9 cellular contexts compared by ENCODE assay signal in the genomic region with DNA sequence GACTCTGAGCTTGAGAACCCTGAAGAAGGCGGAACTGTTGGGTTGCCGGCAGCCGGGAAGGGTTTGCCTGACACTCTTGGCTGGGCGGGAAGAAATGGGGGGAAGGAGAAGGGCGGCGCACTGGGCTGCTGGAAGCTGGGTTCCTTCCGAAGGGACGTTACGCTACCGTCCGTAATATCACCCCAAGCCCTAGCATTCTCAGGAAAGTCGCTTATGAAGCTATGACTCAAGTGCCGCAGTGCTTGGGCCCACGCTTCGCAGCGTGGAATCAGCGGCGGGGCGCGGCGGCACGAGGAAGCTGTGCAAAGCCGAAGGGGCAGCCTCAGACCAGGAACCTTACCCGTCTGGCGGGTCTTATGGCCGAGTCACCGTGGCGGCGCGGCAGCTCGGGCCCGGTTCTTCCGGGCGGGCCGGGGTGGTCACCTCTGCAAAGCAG. TPM values are rescaled to one million over a fixed set of nuclear protein-coding genes. Genes with fewer than 3 reads are reported as not detected.
DNase-seq lines count a peak whose midpoint lies in the region; ATAC-seq, FAIRE-seq and TF ChIP-seq lines count a peak whose summit lies in the region.
"Had no signal": no experiment of that assay in that cellular context is flagged by ENCODE, and none has a peak within 500 bp of the region (broad histone marks: within the 10 kb centered on the region; RNA-seq: fewer than 3 reads in every experiment).

No MANE protein-coding gene starts in this region.

- peak overlapping the region; percentile 59; the same call in 1 of the 2 replicates for H3K9ac ChIP-seq in GM12878 (ENCODE audit: control insufficient read depth, insufficient read depth, low read length)
- H3K9ac ChIP-seq in iPS-20b (ENCODE audit: low read depth, low read length) = no peak overlapping the region

- peak overlapping the region; percentile 21 for H3K4me3 ChIP-seq in GM12865 (ENCODE audit: low read depth, low read length)
- H3K4me3 ChIP-seq in GM12878 = peak overlapping the region; percentile 38; the same call in 1 of the 2 replicates
- H3K4me3 ChIP-seq in iPS-20b (ENCODE audit: low read length) = peak overlapping the region; percentile 28; the same call in 1 of the 2 replicates
- H3K4me3 ChIP-seq in skin epidermis = peak overlapping the region; percentile 39 to 61 (median 57)

- CTCF ChIA-PET in GM12878 (lab: Yijun Ruan, JAX) = no interaction called here

- H2AFZ ChIP-seq in GM12878 (ENCODE audit: control insufficient read depth, low read depth, low read length) = peak overlapping the region; percentile 80

- TF ChIP-seq RAD21 in GM12878 (IDR thresholded peaks at IDR 0.05; ENCODE audit: insufficient read depth, low read depth, low read length) = no peak

- H3K4me1 ChIP-seq in GM12878 (ENCODE audit: control insufficient read depth, insufficient read depth, low read length) (peaks cover 4% of the 10 kb centered on the region; the same call in 1 of the 2 replicates), iPS-20b (ENCODE audit: insufficient read depth, low read length) (no peaks in the 10 kb centered on the region)

- no peaks in the 10 kb centered on the region for H3K36me3 ChIP-seq in GM12878 (ENCODE audit: control insufficient read depth in 2 of 2, insufficient read depth in 2 of 2, low read length in 1 of 2)
- H3K36me3 ChIP-seq in iPS-20b (ENCODE audit: insufficient read depth, low read depth, low read length) = no peaks in the 10 kb centered on the region

- DNase-seq in GM12865 (ENCODE audit: low read depth) (peak; percentile 35), T-helper 9 cell (peak; percentile 23), GM12878 (ENCODE audit: low read depth, low spot score) (no peak), epidermal melanocyte (ENCODE audit: insufficient read length, low spot score) (no peak), LoVo (ENCODE audit: low spot score) (no peak)

- no peaks in the 10 kb centered on the region for H3K79me2 ChIP-seq in GM12878 (ENCODE audit: control insufficient read depth, insufficient read depth, low read length)

- SMC1A ChIA-PET in GM12878 (lab: Charles Lee; ENCODE audit: uncharacterized antibody, unreplicated experiment) = interaction anchor here (0.6 to 1.0 kb wide), 3 partner anchors 25 to 187 kb away, joined by 3 read pairs; no protein-coding TSS in a partner anchor

- ATAC-seq in HG02870 (IDR thresholded peaks at IDR 0.05; ENCODE audit: unreplicated experiment) = peak; percentile 67
- ATAC-seq in GM12878 = peak; percentile 41

- POLR2A ChIA-PET in GM12878 (lab: Charles Lee) = no interaction called here

- WGBS in GM12878 (ENCODE audit: insufficient coverage, insufficient replicate concordance, low lambda C conversion rate, missing lambda C conversion rate) = under 1% methylated on average over 35 of the region's 35 CpGs

- FAIRE-seq in GM12878 (lab: Jason Lieb, UNC) = no peak

- H4K20me1 ChIP-seq in GM12878 (ENCODE audit: control insufficient read depth, insufficient read depth) = no peaks in the 10 kb centered on the region

- no peak for TF ChIP-seq EP300 in GM12878 (IDR thresholded peaks at IDR 0.05; ENCODE audit: borderline replicate concordance in 1 of 2, control insufficient read depth in 1 of 2, low read depth in 2 of 2, low read length in 2 of 2)

- TF ChIP-seq CTCF in GM12865 (IDR thresholded peaks at IDR 0.05; ENCODE audit: insufficient read depth, low read depth, low read length, missing control alignments) = no peak
- no peak for TF ChIP-seq CTCF in GM12878 (IDR thresholded peaks at IDR 0.05 in 2 of 3, conservative IDR thresholded peaks at IDR 0.05 in 1 of 3; ENCODE audit: control insufficient read depth in 2 of 3, extremely low read depth in 1 of 3, insufficient read depth in 1 of 3, low read depth in 3 of 3, low read length in 3 of 3)

- in situ Hi-C loops in GM12878 (cut with MboI) = no loop called here

- H3K9me3 ChIP-seq in GM12878 (replicated peaks; ENCODE audit: control insufficient read depth, insufficient read depth, low read length) (no peaks in the 10 kb centered on the region; the same call in 2 of the 3 replicates), iPS-20b (ENCODE audit: insufficient read depth, low read depth, low read length) (no peaks in the 10 kb centered on the region)

- TF ChIP-seq POLR2A in GM12878 (IDR thresholded peaks at IDR 0.05; ENCODE audit: low read depth, low read length) = peak; percentile 76

- H3K27ac ChIP-seq in GM12878 (ENCODE audit: control insufficient read depth, insufficient read depth) = no peak overlapping the region
- H3K27ac ChIP-seq in iPS-20b (ENCODE audit: low read length) = no peak overlapping the region
- H3K27ac ChIP-seq in skin epidermis = peak overlapping the region; percentile 46 to 97 (median 84)

- H3K4me2 ChIP-seq in GM12878 (ENCODE audit: control insufficient read depth, insufficient read depth) = peak overlapping the region; percentile 67

- intact Hi-C loops in GM12878 (cut with micrococcal nuclease; ENCODE audit: unreplicated experiment) = no loop called here

- no peaks in the 10 kb centered on the region for H3K27me3 ChIP-seq in GM12878 (replicated peaks in 1 of 2; ENCODE audit: control insufficient read depth in 2 of 2, insufficient read depth in 2 of 2, low read length in 1 of 2)
- no peaks in the 10 kb centered on the region for H3K27me3 ChIP-seq in iPS-20b (ENCODE audit: insufficient read depth, low read length)

- BruUV-seq in GM12878 (replicated peaks; lab: Mats Ljungman, UMichigan) = no TSS peak

- RAD21 ChIA-PET in GM12878 (lab: Charles Lee; ENCODE audit: unreplicated experiment) = no interaction called here

TF ChIP-seq in GM12878, 131 proteins besides CTCF, POLR2A, EP300 and RAD21 (continues in another document):
- TF ChIP-seq RCOR1 (conservative IDR thresholded peaks at IDR 0.05; ENCODE audit: low read depth, low read length) (no peak), POLR2AphosphoS5 (IDR thresholded peaks at IDR 0.05; ENCODE audit: low read length) (peak; percentile 56), ZNF24 (IDR thresholded peaks at IDR 0.05) (no peak), HCFC1 (IDR thresholded peaks at IDR 0.05; ENCODE audit: low read length) (peak; percentile 53), ZNF207 (IDR thresholded peaks at IDR 0.05; ENCODE audit: borderline replicate concordance) (no peak), LARP7 (IDR thresholded peaks at IDR 0.05) (no peak), RFX5 (IDR thresholded peaks at IDR 0.05; ENCODE audit: low read depth, low read length) (no peak), YY1 (IDR thresholded peaks at IDR 0.05; ENCODE audit: low read depth, low read length) (peak; percentile 74), WRNIP1 (IDR thresholded peaks at IDR 0.05; ENCODE audit: borderline replicate concordance, low read depth, low read length) (no peak), ZNF622 (IDR thresholded peaks at IDR 0.05) (no peak), GABPA (IDR thresholded peaks at IDR 0.05; ENCODE audit: low read depth) (peak; percentile 90), SIX5 (IDR thresholded peaks at IDR 0.05; ENCODE audit: low read depth, low read length, severe bottlenecking) (peak; percentile 54), SRF (IDR thresholded peaks at IDR 0.05; ENCODE audit: low read depth in 2 of 2, low read length in 2 of 2) (peak in 1 of 2 experiments; percentile 58; a peak in 1 of 4 replicates)
- TF ChIP-seq, protein P1, sequence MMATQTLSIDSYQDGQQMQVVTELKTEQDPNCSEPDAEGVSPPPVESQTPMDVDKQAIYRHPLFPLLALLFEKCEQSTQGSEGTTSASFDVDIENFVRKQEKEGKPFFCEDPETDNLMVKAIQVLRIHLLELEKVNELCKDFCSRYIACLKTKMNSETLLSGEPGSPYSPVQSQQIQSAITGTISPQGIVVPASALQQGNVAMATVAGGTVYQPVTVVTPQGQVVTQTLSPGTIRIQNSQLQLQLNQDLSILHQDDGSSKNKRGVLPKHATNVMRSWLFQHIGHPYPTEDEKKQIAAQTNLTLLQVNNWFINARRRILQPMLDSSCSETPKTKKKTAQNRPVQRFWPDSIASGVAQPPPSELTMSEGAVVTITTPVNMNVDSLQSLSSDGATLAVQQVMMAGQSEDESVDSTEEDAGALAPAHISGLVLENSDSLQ (IDR thresholded peaks at IDR 0.05) = no peak

RNA-seq across cellular contexts. Expression of a gene that starts 50.2 kb away (rescaled TPM):
- 0.58 and 1.3 TPM in 2 replicates for total RNA-seq in GM12878 (2013; cell fraction: nucleolus; rRNA removed)
- total RNA-seq in GM12878 (2014; rRNA removed) (0.45 TPM in 1 of 2 replicates, not detected in the other), GM12878 (2014; rRNA removed; fragmentation: Illumina TruSeq; extraction: Trizol) (not detected in 2 replicates), GM12878 (2021) (0.21 TPM in 1 of 2 replicates, not detected in the other)
- polyA plus RNA-seq in GM12878 (2011; ENCODE audit: low read depth) = not detected
- polyA plus RNA-seq in GM12878 (2011; rRNA removed) (not detected in 2 replicates), GM12878 (2014; fragmentation: Illumina TruSeq; extraction: Trizol) (not detected in 2 replicates), GM12878 (2014; fragmentation: Nextera tagmentation; extraction: Ambion mirVana) (not detected), GM12878 (2014; rRNA removed) (0.03 TPM in 1 of 2 replicates, not detected in the other), GM12878 (2016; fragmentation: Nextera tagmentation; extraction: Ambion mirVana) (under 1 TPM in 1 of 2 experiments, not detected in 1; 0.09 TPM)
- polyA plus RNA-seq in GM12878 (2011; cell fraction: cytosol; rRNA removed) = not detected in 2 replicates
- not detected in 2 replicates for polyA plus RNA-seq in GM12878 (2011; cell fraction: nucleus; rRNA removed)
- polyA plus RNA-seq in GM12878 (2012) = 0.51 TPM in 1 of 2 replicates, not detected in the other
- not detected in 2 replicates for polyA minus RNA-seq in GM12878 (2011; rRNA and poly(A)+ RNA removed)
- not detected in 2 replicates for polyA minus RNA-seq in GM12878 (2011; cell fraction: cytosol; rRNA and poly(A)+ RNA removed)
- polyA minus RNA-seq in GM12878 (2011; cell fraction: nucleus; rRNA and poly(A)+ RNA removed) = not detected in 2 replicates

RNA-seq across cellular contexts. Expression of a gene that starts 51.3 kb away (rescaled TPM):
- 1.7 and 2.2 TPM in 2 replicates for total RNA-seq in GM12878 (2013; cell fraction: nucleolus; rRNA removed)
- total RNA-seq in GM12878 (2014; rRNA removed) (0.06 TPM in 1 of 2 replicates, not detected in the other), GM12878 (2014; rRNA removed; fragmentation: Illumina TruSeq; extraction: Trizol) (0.09 TPM in 1 of 2 replicates, not detected in the other), GM12878 (2021) (not detected in 2 replicates)
- 0.34 TPM for polyA plus RNA-seq in GM12878 (2011; ENCODE audit: low read depth)
- polyA plus RNA-seq in GM12878 (2011; rRNA removed) (0.67 and 1.3 TPM in 2 replicates), GM12878 (2014; fragmentation: Illumina TruSeq; extraction: Trizol) (0.10 and 0.26 TPM in 2 replicates), GM12878 (2014; fragmentation: Nextera tagmentation; extraction: Ambion mirVana) (under 1 TPM; 0.06 to 0.09 TPM), GM12878 (2014; rRNA removed) (0.10 TPM in 1 of 2 replicates, not detected in the other), GM12878 (2016; fragmentation: Nextera tagmentation; extraction: Ambion mirVana) (under 1 TPM in 1 of 2 experiments, not detected in 1; 0.37 TPM)
- 0.38 and 0.81 TPM in 2 replicates for polyA plus RNA-seq in GM12878 (2011; cell fraction: cytosol; rRNA removed)
- polyA plus RNA-seq in GM12878 (2011; cell fraction: nucleus; rRNA removed) = 1.5 and 3.6 TPM in 2 replicates
- 0.70 and 0.80 TPM in 2 replicates for polyA plus RNA-seq in GM12878 (2012)
- 2.6 and 2.7 TPM in 2 replicates for polyA minus RNA-seq in GM12878 (2011; rRNA and poly(A)+ RNA removed)
- not detected in 2 replicates for polyA minus RNA-seq in GM12878 (2011; cell fraction: cytosol; rRNA and poly(A)+ RNA removed)
- polyA minus RNA-seq in GM12878 (2011; cell fraction: nucleus; rRNA and poly(A)+ RNA removed) = 0.96 and 1.7 TPM in 2 replicates
- total RNA-seq: dermis microvascular lymphatic vessel endothelial cell had no signal

Comparison
In these comparisons a context has a peak if more than half of its experiments do, and no peak if none do; other contexts are left out.
1. DNase-seq: peak in GM12865 (single experiment) and T-helper 9 cell (single experiment); none in GM12878 (single experiment), epidermal melanocyte (single experiment) and LoVo (single experiment).
2. H3K27ac ChIP-seq: peak in skin epidermis (21 of 21); none in GM12878 (single experiment) and iPS-20b (single experiment).
3. Peak in every context shown above with its lines, with median percentiles within 50 percentile points of each other: H3K4me3 ChIP-seq.